In the genomic region with DNA sequence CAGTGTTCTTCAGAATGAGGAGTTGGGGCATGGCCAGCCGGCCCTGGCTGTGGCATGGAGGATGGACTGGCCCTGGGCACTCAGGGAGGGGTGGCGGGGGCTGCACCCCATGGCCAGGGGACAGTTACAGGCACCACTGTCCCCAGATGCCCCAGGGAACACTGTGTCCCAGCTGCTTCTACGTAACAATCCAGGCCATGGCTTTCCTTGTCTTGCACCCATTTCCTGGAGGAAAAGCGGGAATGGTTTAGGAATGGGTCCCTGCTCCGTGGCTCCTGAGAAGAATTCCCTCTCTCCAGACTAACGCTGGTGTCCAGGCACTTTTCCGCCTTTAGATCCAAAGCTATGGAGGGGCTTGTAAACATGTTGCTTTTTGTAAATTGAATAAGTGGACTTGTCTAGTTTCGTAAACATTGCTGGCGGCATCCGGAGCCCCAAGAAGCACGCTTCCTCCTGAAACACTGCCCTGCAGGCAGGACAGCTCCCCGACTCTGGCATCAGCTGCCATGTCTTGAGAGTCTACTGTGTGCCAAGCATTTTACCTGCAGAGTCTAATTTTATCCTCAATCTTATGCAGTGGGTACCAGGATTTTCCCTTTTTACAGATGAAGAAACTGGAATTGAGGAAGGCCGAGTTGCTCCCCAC, we compare ENCODE assay signal across 1 cellular context.
TF ChIP-seq lines count a peak whose summit lies in the region.

No MANE protein-coding gene starts in this region.

TF ChIP-seq in liver, 16 proteins besides CTCF, POLR2A, EP300 and RAD21 (continued from another document):
- TF ChIP-seq MAX (IDR thresholded peaks at IDR 0.05), result no peak
- no peak for TF ChIP-seq GABPA (IDR thresholded peaks at IDR 0.05 in 1 of 2, conservative IDR thresholded peaks at IDR 0.05 in 1 of 2)
- TF ChIP-seq HNF4A (conservative IDR thresholded peaks at IDR 0.05), result no peak
TF ChIP-seq in liver: peak in this region for 0.
